24 cellular contexts compared by ENCODE assay signal in the genomic region with DNA sequence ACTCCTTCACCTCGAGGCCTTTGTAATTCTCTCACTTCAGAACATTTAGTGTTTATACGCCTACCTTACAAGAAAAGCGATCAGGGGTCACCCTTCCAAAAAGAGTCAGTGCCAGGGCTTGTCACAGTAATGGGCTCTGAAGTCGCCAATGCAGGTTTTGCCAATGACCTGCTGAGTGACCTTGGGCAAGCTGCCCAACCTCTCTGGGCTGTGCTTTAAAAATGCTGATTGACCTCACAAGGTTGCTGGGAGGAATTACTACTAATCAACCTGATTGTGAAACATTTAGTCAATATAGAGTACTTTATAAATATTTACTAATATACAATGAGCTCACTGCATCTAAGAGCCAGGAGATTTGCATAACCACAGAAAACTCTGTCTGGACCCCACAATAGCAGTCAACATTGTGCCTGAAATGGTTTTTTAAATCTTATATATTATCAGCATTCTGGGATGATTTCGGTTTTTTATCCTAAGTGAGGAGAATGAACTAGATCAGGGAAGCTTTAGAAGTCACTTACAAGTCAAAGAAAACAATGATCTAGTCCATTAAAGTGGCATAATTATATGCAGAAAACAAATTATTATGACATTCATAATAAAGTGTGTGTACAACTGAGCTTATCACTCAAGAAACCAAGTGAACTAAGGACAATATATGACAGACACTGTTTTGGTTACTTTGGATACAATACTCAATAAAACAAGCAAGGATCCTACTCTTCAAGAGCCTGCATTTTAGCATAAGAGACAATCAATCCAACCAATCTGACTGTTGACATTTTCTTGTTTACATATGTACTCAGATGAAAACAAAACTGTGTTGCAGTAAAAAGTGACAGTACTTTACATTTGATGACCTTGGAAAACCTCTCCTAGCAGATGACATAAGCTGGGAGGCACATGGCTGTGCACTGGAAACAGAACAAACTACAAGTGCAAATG.
"Had no signal": no experiment of that assay in that cellular context is flagged by ENCODE, and none has a peak within 500 bp of the region (broad histone marks: within the 10 kb centered on the region; RNA-seq: fewer than 3 reads in every experiment).

No MANE protein-coding gene starts in this region.

- DNase-seq: activated B cell treated with CpG ODN at 0.5 μM for 24 hours; activated CD4-positive, alpha-beta T cell treated with anti-CD3 and anti-CD28 coated beads for 36 hours; activated CD4-positive, alpha-beta T cell treated with anti-CD3 and anti-CD28 coated beads, Interleukin-2, amount 50 U/mL, for 48 hours; activated naive CD4-positive, alpha-beta T cell treated with Interleukin-2 at 50 U/mL for 16 hours; activated naive CD8-positive, alpha-beta T cell treated with anti-CD3 and anti-CD28 coated beads for 36 hours; activated T-cell treated with anti-CD3 and anti-CD28 coated beads, Interleukin-2, amount 50 U/mL, for 48 hours; colonic mucosa; dorsolateral prefrontal cortex; effector memory CD8-positive, alpha-beta T cell; gastrocnemius medialis; hippocampal formation; kidney glomerular epithelial cell; left ventricle myocardium inferior; mammary epithelial cell; midbrain; psoas muscle; stimulated activated CD4-positive, alpha-beta T cell treated with anti-CD3 and anti-CD28 coated beads, Interleukin-12 subunit alpha, Interleukin-12 subunit beta, amount 100 ng/mL, for 4 hours; stimulated activated CD4-positive, alpha-beta T cell treated with anti-CD3 and anti-CD28 coated beads, Interleukin-4, amount 100 ng/mL, for 4 hours; stimulated activated naive CD8-positive, alpha-beta T cell treated with anti-CD3 and anti-CD28 coated beads, Interleukin-15, Interleukin-2, amounts not matched to agents 100 U/mL and 50 U/mL, for 24 hours; upper lobe of left lung had no signal

- H3K27ac ChIP-seq: colonic mucosa, dorsolateral prefrontal cortex, esophagus muscularis mucosa, gastrocnemius medialis, left ventricle myocardium inferior, pancreas, psoas muscle, right atrium auricular region, upper lobe of left lung had no signal

- H3K27me3 ChIP-seq: colonic mucosa, dorsolateral prefrontal cortex, esophagus muscularis mucosa, gastrocnemius medialis, pancreas, right atrium auricular region, upper lobe of left lung had no signal

- H3K36me3 ChIP-seq: colonic mucosa, esophagus muscularis mucosa, gastrocnemius medialis, left ventricle myocardium inferior, pancreas, right atrium auricular region, upper lobe of left lung had no signal

- ATAC-seq: activated CD4-positive, alpha-beta T cell treated with anti-CD3 and anti-CD28 coated beads for 36 hours; effector memory CD8-positive, alpha-beta T cell; gastrocnemius medialis; psoas muscle; stimulated activated naive CD8-positive, alpha-beta T cell treated with anti-CD3 and anti-CD28 coated beads, Interleukin-15, Interleukin-2, amounts not matched to agents 100 U/mL and 50 U/mL, for 24 hours had no signal

- H3K4me3 ChIP-seq: colonic mucosa, dorsolateral prefrontal cortex, esophagus muscularis mucosa, gastrocnemius medialis, left ventricle myocardium inferior, pancreas, psoas muscle, right atrium auricular region, upper lobe of left lung had no signal

- H3K4me1 ChIP-seq: colonic mucosa, esophagus muscularis mucosa, gastrocnemius medialis, left ventricle myocardium inferior, pancreas, psoas muscle, right atrium auricular region, upper lobe of left lung had no signal

- FAIRE-seq: bronchial epithelial cell, pancreas had no signal

- H3K9me3 ChIP-seq: colonic mucosa, gastrocnemius medialis, pancreas, upper lobe of left lung had no signal
